Comparison of ENCODE assay signal across 15 cellular contexts in genomic region chr17:41340934-41341861, GRCh38. TPM values are rescaled to one million over a fixed set of nuclear protein-coding genes. Genes with fewer than 3 reads are reported as not detected.
DNase-seq lines count a peak whose midpoint lies in the region; ATAC-seq, FAIRE-seq and TF ChIP-seq lines count a peak whose summit lies in the region.
"Had no signal": no experiment of that assay in that cellular context is flagged by ENCODE, and none has a peak within 500 bp of the region (broad histone marks: within the 10 kb centered on the region; RNA-seq: fewer than 3 reads in every experiment).

No MANE protein-coding gene starts in this region.

- FAIRE-seq in A549 (lab: Jason Lieb, UNC): peak; percentile 76
- FAIRE-seq: keratinocyte had no signal

- peaks cover 0 to 8% (median 7%) of the 10 kb centered on the region in 3 donors for H3K36me3 Mint-ChIP-seq in immature natural killer cell

- ATAC-seq in A549 (no peak), HG03108 (IDR thresholded peaks at IDR 0.05; ENCODE audit: unreplicated experiment) (peak; percentile 27), HG03432 (IDR thresholded peaks at IDR 0.05; ENCODE audit: unreplicated experiment) (no peak), GM19023 (IDR thresholded peaks at IDR 0.05; ENCODE audit: unreplicated experiment) (no peak)
- ATAC-seq: SK-N-SH treated with all-trans-retinoic acid at 6 μM for 48 hours had no signal

- no peak overlapping the region for H3K27ac ChIP-seq in A549
- H3K27ac ChIP-seq: colonic mucosa had no signal

- DNase-seq in A549 (ENCODE audit: low read depth in 1 of 2, low spot score in 1 of 2): no peak
- peak; percentile 39 for DNase-seq in activated CD8-positive, alpha-beta memory T cell treated with anti-CD3 and anti-CD28 coated beads, Interleukin-2, amount 50 U/mL, for 4 hours
- peak; percentile 54 to 68 (median 67) for DNase-seq in immature natural killer cell
- no peak for DNase-seq in H4 (ENCODE audit: low spot score)
- no peak for DNase-seq in NCI-H2196 (lab: John Stamatoyannopoulos, UW; ENCODE audit: unreplicated experiment)
- DNase-seq: colonic mucosa, HFFc6, NCI-H524 had no signal

- no peaks in the 10 kb centered on the region for H3K4me1 ChIP-seq in A549
- H3K4me1 ChIP-seq: colonic mucosa had no signal

- no peak overlapping the region for H3K4me2 ChIP-seq in A549

- TF ChIP-seq RAD21 in A549 (conservative IDR thresholded peaks at IDR 0.05 in 1 of 2, IDR thresholded peaks at IDR 0.05 in 1 of 2): no peak

- POLR2A ChIA-PET in A549 (lab: Yijun Ruan, JAX): no interaction called here

- H3K27ac Mint-ChIP-seq in immature natural killer cell: peak overlapping the region; percentile 37 to 81 (median 56)
- H3K27ac Mint-ChIP-seq: HFFc6 had no signal

- no peak for TF ChIP-seq EP300 in A549 (IDR thresholded peaks at IDR 0.05)

- peaks cover 38 to 42% of the 10 kb centered on the region in 2 donors for H3K4me1 Mint-ChIP-seq in immature natural killer cell

- no peak for TF ChIP-seq CTCF in A549 (IDR thresholded peaks at IDR 0.05)

- peaks cover 4 to 8% (median 5%) of the 10 kb centered on the region in 3 donors for H3K27me3 Mint-ChIP-seq in immature natural killer cell (ENCODE audit: low read depth in 3 of 3)

- no peaks in the 10 kb centered on the region for H3K9me3 ChIP-seq in A549
- H3K9me3 ChIP-seq: colonic mucosa had no signal

- CTCF ChIA-PET in A549 (lab: Yijun Ruan, JAX): interaction anchor here (0.6 to 3.1 kb wide), 6 partner anchors 8 to 329 kb away, joined by 3 to 10 read pairs (median 4); partner anchors contain the start of gene KRT33A

- 65% methylated on average over 7 of the region's 7 CpGs for WGBS in A549 (ENCODE audit: missing lambda C conversion rate)

- H3K4me3 ChIP-seq in A549: no peak overlapping the region
- H3K4me3 ChIP-seq: colonic mucosa had no signal

- H3K9me3 Mint-ChIP-seq in immature natural killer cell: peaks cover 2 to 22% (median 12%) of the 10 kb centered on the region in 6 donors

- TF ChIP-seq POLR2A in A549 (IDR thresholded peaks at IDR 0.05; ENCODE audit: low read length): no peak

- peak overlapping the region; percentile 31 to 61 (median 54) for H3K4me3 Mint-ChIP-seq in immature natural killer cell
- H3K4me3 Mint-ChIP-seq: HFFc6 had no signal

TF ChIP-seq in A549, 52 proteins besides CTCF, POLR2A, EP300 and RAD21:
- TF ChIP-seq MAZ (IDR thresholded peaks at IDR 0.05; ENCODE audit: borderline replicate concordance, low read depth, low read length) (no peak), GATA3 (IDR thresholded peaks at IDR 0.05; ENCODE audit: borderline replicate concordance) (no peak), EHF (CRISPR knock-in tag; IDR thresholded peaks at IDR 0.05) (no peak)

RNA-seq across cellular contexts. Expression of gene KRT33A, which starts 9.4 kb away (rescaled TPM):
- polyA plus RNA-seq in A549 (2011; rRNA removed) (not detected in 2 replicates), A549 (2017; fragmentation: RNase III; extraction: RNeasy Plus Mini Kit Qiagen cat#74134 plus additional on column Dnase treatment) (not detected in 3 replicates), immature natural killer cell (not detected)
- polyA plus RNA-seq in A549 (2012; cell fraction: cytosol; rRNA removed): not detected in 2 replicates
- not detected in 2 replicates for polyA plus RNA-seq in A549 (2012; cell fraction: nucleus; rRNA removed)
- polyA minus RNA-seq in A549 (2011; rRNA and poly(A)+ RNA removed): not detected in 2 replicates
- not detected in 2 replicates for total RNA-seq in H4 (2014; rRNA removed; shearing (Covaris generic))
- total RNA-seq: colonic mucosa, fibroblast of villous mesenchyme, HFFc6 had no signal
- polyA plus RNA-seq: AG04450, keratinocyte had no signal

RNA-seq across cellular contexts. Expression of gene KRTAP17-1, which starts 25.7 kb away (rescaled TPM):
- not detected in 2 replicates for polyA plus RNA-seq in A549 (2011; rRNA removed)
- polyA plus RNA-seq in A549 (2012; cell fraction: cytosol; rRNA removed): not detected in 2 replicates
- polyA plus RNA-seq in A549 (2012; cell fraction: nucleus; rRNA removed): not detected in 2 replicates
- polyA plus RNA-seq in A549 (2017; fragmentation: RNase III; extraction: RNeasy Plus Mini Kit Qiagen cat#74134 plus additional on column Dnase treatment): not detected in 3 replicates
- polyA minus RNA-seq in A549 (2011; rRNA and poly(A)+ RNA removed): not detected in 2 replicates
- polyA plus RNA-seq in immature natural killer cell: not detected
- not detected in 2 replicates for total RNA-seq in H4 (2014; rRNA removed; shearing (Covaris generic))
- total RNA-seq: colonic mucosa, fibroblast of villous mesenchyme, HFFc6 had no signal
- polyA plus RNA-seq: AG04450, keratinocyte had no signal

RNA-seq across cellular contexts. Expression of gene KRT33B, which starts 28.4 kb away (rescaled TPM):
- polyA plus RNA-seq in A549 (2011; rRNA removed) (not detected in 2 replicates), A549 (2017; fragmentation: RNase III; extraction: RNeasy Plus Mini Kit Qiagen cat#74134 plus additional on column Dnase treatment) (0.05 to 0.08 TPM in 2 of 3 replicates, not detected in the other), immature natural killer cell (not detected)
- polyA plus RNA-seq in A549 (2012; cell fraction: cytosol; rRNA removed): 0.05 and 0.06 TPM in 2 replicates
- polyA plus RNA-seq in A549 (2012; cell fraction: nucleus; rRNA removed): 0.17 TPM in 1 of 2 replicates, not detected in the other
- not detected in 2 replicates for polyA minus RNA-seq in A549 (2011; rRNA and poly(A)+ RNA removed)
- total RNA-seq in H4 (2014; rRNA removed; shearing (Covaris generic)): not detected in 2 replicates
- total RNA-seq: colonic mucosa had no signal
- polyA plus RNA-seq: AG04450 had no signal

RNA-seq across cellular contexts. Expression of gene KRTAP16-1, which starts 32.1 kb away (rescaled TPM):
- polyA plus RNA-seq in A549 (2011; rRNA removed) (not detected in 2 replicates), A549 (2017; fragmentation: RNase III; extraction: RNeasy Plus Mini Kit Qiagen cat#74134 plus additional on column Dnase treatment) (not detected in 3 replicates), immature natural killer cell (under 1 TPM in 2 of 3 donors, not detected in 1; 0.17 to 0.30 TPM)
- polyA plus RNA-seq in A549 (2012; cell fraction: cytosol; rRNA removed): not detected in 2 replicates
- polyA plus RNA-seq in A549 (2012; cell fraction: nucleus; rRNA removed): not detected in 2 replicates
- polyA minus RNA-seq in A549 (2011; rRNA and poly(A)+ RNA removed): not detected in 2 replicates
- not detected in 2 replicates for total RNA-seq in H4 (2014; rRNA removed; shearing (Covaris generic))
- total RNA-seq: colonic mucosa, fibroblast of villous mesenchyme, HFFc6 had no signal
- polyA plus RNA-seq: AG04450, keratinocyte had no signal

RNA-seq across cellular contexts. Expression of gene KRTAP29-1, which starts 38.5 kb away (rescaled TPM):
- not detected in 2 replicates for polyA plus RNA-seq in A549 (2011; rRNA removed)
- polyA plus RNA-seq in A549 (2012; cell fraction: cytosol; rRNA removed): not detected in 2 replicates
- not detected in 2 replicates for polyA plus RNA-seq in A549 (2012; cell fraction: nucleus; rRNA removed)
- polyA plus RNA-seq in A549 (2017; fragmentation: RNase III; extraction: RNeasy Plus Mini Kit Qiagen cat#74134 plus additional on column Dnase treatment): not detected in 3 replicates
- polyA minus RNA-seq in A549 (2011; rRNA and poly(A)+ RNA removed): not detected in 2 replicates
- not detected for polyA plus RNA-seq in immature natural killer cell
- not detected in 2 replicates for total RNA-seq in H4 (2014; rRNA removed; shearing (Covaris generic))
- total RNA-seq: colonic mucosa, fibroblast of villous mesenchyme, HFFc6 had no signal
- polyA plus RNA-seq: AG04450, keratinocyte had no signal

Comparison
In these comparisons a context has a peak if more than half of its experiments do, and no peak if none do; other contexts are left out.
1. DNase-seq: peak in activated CD8-positive, alpha-beta memory T cell treated with anti-CD3 and anti-CD28 coated beads, Interleukin-2, amount 50 U/mL, for 4 hours (single experiment) and immature natural killer cell (3 of 3); none in A549 (0 of 2), H4 (single experiment) and NCI-H2196 (single experiment).